Comparison of ENCODE assay signal across 8 cellular contexts in the genomic region with DNA sequence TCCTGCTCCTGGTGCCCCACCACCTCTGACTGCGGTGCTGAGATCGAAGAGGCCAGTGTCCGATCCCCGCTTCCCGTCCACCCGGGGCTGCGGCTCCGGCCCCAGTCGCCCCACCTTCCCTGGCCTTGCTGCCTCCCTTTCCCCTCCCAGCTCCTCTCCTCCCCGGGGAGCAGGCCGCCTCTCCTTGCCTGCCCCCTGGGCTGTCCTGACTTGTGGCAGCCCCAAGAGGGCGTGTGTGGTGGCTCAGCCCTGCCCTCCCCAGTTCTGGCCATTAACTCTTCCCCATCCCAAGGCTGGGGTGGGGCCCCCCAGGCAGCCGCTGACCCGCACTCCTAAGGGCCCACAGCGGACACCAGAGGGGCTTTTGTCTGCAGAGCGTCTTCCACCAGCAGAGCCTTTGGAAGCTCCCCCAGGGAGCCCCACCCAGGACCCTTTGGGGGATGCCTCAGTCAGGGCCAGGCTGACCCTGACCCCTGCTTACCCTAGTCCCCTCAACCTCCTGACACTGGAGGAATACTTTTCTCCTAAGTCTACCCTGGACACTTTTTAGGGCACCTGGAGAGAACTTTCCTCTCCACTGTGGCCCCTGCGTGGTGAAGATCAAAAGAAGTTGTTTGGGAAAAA. TPM values are rescaled to one million over a fixed set of nuclear protein-coding genes. Genes with fewer than 3 reads are reported as not detected.
DNase-seq lines count a peak whose midpoint lies in the region; ATAC-seq, FAIRE-seq and TF ChIP-seq lines count a peak whose summit lies in the region.

No MANE protein-coding gene starts in this region.

- no peak overlapping the region; the same call in 1 of the 2 replicates for H3K9ac ChIP-seq in SU-DHL-6 (ENCODE audit: low read length)
- H3K9ac ChIP-seq in H1 (replicated peaks in 1 of 4; ENCODE audit: extremely low read depth in 1 of 4, low read depth in 3 of 4, low read length in 3 of 4), result no peak overlapping the region
- peak overlapping the region; percentile 47 to 70 for H3K9ac ChIP-seq in mucosa of rectum (ENCODE audit: low read depth in 1 of 2, low read length in 2 of 2)

- H4K20me1 ChIP-seq in SU-DHL-6 (ENCODE audit: low read depth, low read length) (no peaks in the 10 kb centered on the region), H1 (replicated peaks in 1 of 2; ENCODE audit: control insufficient read depth in 1 of 2, insufficient read depth in 2 of 2, low read length in 2 of 2) (peaks cover 1 to 7% of the 10 kb centered on the region in 2 experiments)

- H2BK120ac ChIP-seq in H1 (replicated peaks; ENCODE audit: low read depth, low read length), result no peak overlapping the region

- no peak overlapping the region for H2BK15ac ChIP-seq in H1 (ENCODE audit: low read length)

- H3F3A ChIP-seq in SU-DHL-6 (ENCODE audit: insufficient read depth), result no peaks in the 10 kb centered on the region

- no peak for TF ChIP-seq EP300 in H1 (IDR thresholded peaks at IDR 0.05; ENCODE audit: borderline replicate concordance in 1 of 2, low read depth in 2 of 2, low read length in 2 of 2)

- H3K9me3 ChIP-seq in SU-DHL-6 (ENCODE audit: insufficient read depth, low read length) (no peaks in the 10 kb centered on the region), H1 (ENCODE audit: insufficient read depth in 2 of 2, low read depth in 1 of 2, low read length in 1 of 2) (no peaks in the 10 kb centered on the region), mucosa of rectum (ENCODE audit: control insufficient read depth in 2 of 2, low read length in 2 of 2) (no peaks in the 10 kb centered on the region)

- no peak overlapping the region for H3K14ac ChIP-seq in H1 (ENCODE audit: insufficient read length)

- H3K4me1 ChIP-seq in H1 (replicated peaks in 1 of 4; ENCODE audit: control insufficient read depth in 3 of 4, insufficient read depth in 4 of 4, low read length in 3 of 4), result peaks cover 6 to 34% (median 17%) of the 10 kb centered on the region in 4 experiments
- peaks cover 13 to 16% of the 10 kb centered on the region in 2 donors for H3K4me1 ChIP-seq in mucosa of rectum (ENCODE audit: control insufficient read depth in 2 of 2, insufficient read depth in 2 of 2, low read length in 2 of 2)

- CTCF ChIA-PET in AG04449 (lab: Yijun Ruan, JAX), result interaction anchor here (1.5 to 11.0 kb wide), 5 partner anchors 13 to 124 kb away, joined by 4 to 191 read pairs (median 18); a partner anchor contains a TSS
- CTCF ChIA-PET in H1 (lab: Charles Lee; ENCODE audit: partially characterized antibody), result interaction anchor here (0.6 to 33.7 kb wide), 22 partner anchors 9 to 461 kb away, joined by 3 to 1146 read pairs (median 4); a partner anchor contains a TSS

- no peaks in the 10 kb centered on the region for H3K79me1 ChIP-seq in H1 (ENCODE audit: low read depth, low read length)

- DNase-seq in AG04449 (ENCODE audit: low read depth, low spot score) (no peak), H1 (ENCODE audit: low read depth in 1 of 2, low spot score in 2 of 2) (peak in 1 of 2 experiments; percentile 68), COLO668 (lab: John Stamatoyannopoulos, UW; ENCODE audit: unreplicated experiment) (no peak)
- DNase-seq in effector CD4-positive, alpha-beta T cell, result no peak

- no peak overlapping the region for H3K23ac ChIP-seq in H1 (ENCODE audit: insufficient read length)

- H2BK20ac ChIP-seq in H1 (ENCODE audit: low read length), result no peak overlapping the region

- no peaks in the 10 kb centered on the region for H3K36me3 ChIP-seq in SU-DHL-6 (ENCODE audit: low read length)
- H3K36me3 ChIP-seq in H1 (ENCODE audit: control insufficient read depth in 2 of 4, insufficient read depth in 4 of 4, low read length in 3 of 4), result 0 out of 8 replicates have a peak, but pooled peaks cover 0 to 2% (median 0%) of the 10 kb centered on the region in 4 experiments
- H3K36me3 ChIP-seq in mucosa of rectum (ENCODE audit: control insufficient read depth in 2 of 2, insufficient read depth in 2 of 2, low read length in 2 of 2), result no peaks in the 10 kb centered on the region

- H3K4ac ChIP-seq in H1 (replicated peaks; ENCODE audit: insufficient read length, low read depth, low read length), result no peak overlapping the region

- H2BK5ac ChIP-seq in H1 (ENCODE audit: low read depth, low read length), result no peak overlapping the region

- H2AK5ac ChIP-seq in H1 (ENCODE audit: low read depth, low read length), result no peak overlapping the region

- H4K8ac ChIP-seq in H1 (ENCODE audit: extremely low read depth, insufficient read depth, low read length), result no peak overlapping the region; the same call in 1 of the 2 replicates

- H3K4me2 ChIP-seq in SU-DHL-6 (ENCODE audit: low read depth, low read length, poor library complexity, severe bottlenecking) (peak overlapping the region; percentile 28), H1 (ENCODE audit: insufficient read depth in 1 of 2, low read depth in 2 of 2, low read length in 2 of 2) (peak overlapping the region; percentile 52 to 73)

- H3K18ac ChIP-seq in H1 (ENCODE audit: extremely low read depth, low read length), result no peak overlapping the region; the same call in 1 of the 2 replicates

- no peak overlapping the region for H2AFZ ChIP-seq in SU-DHL-6 (ENCODE audit: low read depth, low read length, severe bottlenecking)
- no peak overlapping the region for H2AFZ ChIP-seq in H1 (ENCODE audit: low read length)

- peaks cover 14% of the 10 kb centered on the region; the same call in 1 of the 2 replicates for H3K23me2 ChIP-seq in H1 (ENCODE audit: low read depth, low read length)

- TF ChIP-seq POLR2A in H1 (IDR thresholded peaks at IDR 0.05; ENCODE audit: control extremely low read depth in 1 of 2, low read depth in 2 of 2, low read length in 2 of 2), result no peak

- H3K27ac ChIP-seq in SU-DHL-6 (ENCODE audit: low read depth, low read length), result no peak overlapping the region
- H3K27ac ChIP-seq in H1 (ENCODE audit: low read depth, low read length), result no peak overlapping the region
- H3K27ac ChIP-seq in mucosa of rectum (ENCODE audit: low read depth in 2 of 2, low read length in 2 of 2), result peak overlapping the region in 1 of 2 donors; percentile 12

- POLR2A ChIA-PET in AG04449 (lab: Yijun Ruan, JAX), result no interaction called here
- POLR2A ChIA-PET in H1 (lab: Charles Lee; ENCODE audit: partially characterized antibody), result interaction anchor here (0.7 to 11.2 kb wide), 11 partner anchors 8 to 167 kb away, joined by 3 to 141 read pairs (median 6); a partner anchor contains a TSS

- TF ChIP-seq CTCF in AG04449 (IDR thresholded peaks at IDR 0.05; ENCODE audit: insufficient read depth, low read length, missing control alignments) (peak; percentile 22), SU-DHL-6 (IDR thresholded peaks at IDR 0.05; ENCODE audit: insufficient read depth, low read length, poor library complexity, severe bottlenecking) (peak; percentile 38), H1 (IDR thresholded peaks at IDR 0.05; ENCODE audit: control extremely low read depth in 1 of 3, insufficient read depth in 1 of 3, low read depth in 1 of 3, low read length in 3 of 3) (peak; percentile 52 to 67 (median 54); a peak in 3 of 4 replicates)

- H3K27me3 ChIP-seq in SU-DHL-6 (ENCODE audit: low read length) (no peaks in the 10 kb centered on the region), H1 (replicated peaks in 1 of 4; ENCODE audit: control insufficient read depth in 3 of 4, extremely low read depth in 1 of 4, insufficient read depth in 3 of 4, low read length in 3 of 4) (peaks cover 0 to 41% (median 29%) of the 10 kb centered on the region in 4 experiments; a peak in 6 of 7 replicates), mucosa of rectum (ENCODE audit: control insufficient read depth in 2 of 2, insufficient read depth in 2 of 2, low read length in 2 of 2) (peaks cover 0 to 6% of the 10 kb centered on the region in 2 donors)

- H3K4me3 ChIP-seq in AG04449 (ENCODE audit: low read depth, low read length), result no peak overlapping the region
- no peak overlapping the region for H3K4me3 ChIP-seq in SU-DHL-6 (ENCODE audit: insufficient read depth, low read length, poor library complexity, severe bottlenecking)
- H3K4me3 ChIP-seq in H1 (ENCODE audit: extremely low read depth in 1 of 4, insufficient read depth in 2 of 4, low read depth in 3 of 4, low read length in 4 of 4), result peak overlapping the region; percentile 19 to 57 (median 35)
- peak overlapping the region; percentile 56 to 63 for H3K4me3 ChIP-seq in mucosa of rectum (ENCODE audit: low read length in 2 of 2)

- whole genome bisulfite sequencing in H1 (ENCODE audit: extremely low coverage in 1 of 2, insufficient coverage in 1 of 2, insufficient read length in 1 of 2, insufficient replicate concordance in 2 of 2, low coverage in 1 of 2, low lambda C conversion rate in 2 of 2, missing lambda C conversion rate in 1 of 2), 2 experiments, result 22% methylated on average over 4 of the region's 17 CpGs; no CpG with 5 or more reads in 1 of the 2 experiments

- H4K5ac ChIP-seq in H1 (ENCODE audit: insufficient read length, low read depth, low read length), result no peak overlapping the region

- H3K79me2 ChIP-seq in SU-DHL-6 (ENCODE audit: insufficient read depth, low read length), result no peaks in the 10 kb centered on the region
- no peaks in the 10 kb centered on the region for H3K79me2 ChIP-seq in H1 (ENCODE audit: control insufficient read depth in 1 of 2, insufficient read depth in 2 of 2, low read length in 2 of 2)

- no peak overlapping the region for H3K56ac ChIP-seq in H1 (replicated peaks; ENCODE audit: insufficient read length, low read depth, low read length)

- FAIRE-seq in H1 (lab: Jason Lieb, UNC), result no peak

- 0 out of 2 replicates have a peak overlapping the region, but pooled peaks have one; percentile 55 for H2BK12ac ChIP-seq in H1 (ENCODE audit: low read depth, low read length)

- ATAC-seq in GM18508 (IDR thresholded peaks at IDR 0.05; ENCODE audit: insufficient read depth, unreplicated experiment), result peak; percentile 32
- peak; percentile 47 for ATAC-seq in HG03025 (IDR thresholded peaks at IDR 0.05; ENCODE audit: low FRiP score, unreplicated experiment)

- H4K91ac ChIP-seq in H1 (replicated peaks; ENCODE audit: insufficient read length, low read length), result no peak overlapping the region

- no peaks in the 10 kb centered on the region for H3K9me2 ChIP-seq in SU-DHL-6 (replicated peaks; ENCODE audit: insufficient read depth, low read length)

- TF ChIP-seq RAD21 in H1 (IDR thresholded peaks at IDR 0.05 in 1 of 2, conservative IDR thresholded peaks at IDR 0.05 in 1 of 2; ENCODE audit: low read depth in 2 of 2, low read length in 2 of 2), result peak in 1 of 2 experiments; percentile 23; a peak in 1 of 4 replicates

RNA-seq across cellular contexts. Expression of a gene that starts 16.7 kb away (rescaled TPM):
- 23.7 and 24.4 TPM in 2 replicates for total RNA-seq in H1 (2021; fragmentation: NEBNext Ultra II Directional; extraction: Animal tissue kit (Norgen Biotek cat#: 25700))
- polyA plus RNA-seq in H1 (2011; rRNA removed), result 11.4 and 17.3 TPM in 2 replicates
- polyA plus RNA-seq in H1 (2011; cell fraction: cytosol; rRNA removed), result 4.4 TPM
- 11.2 TPM for polyA plus RNA-seq in H1 (2011; cell fraction: nucleus; rRNA removed)
- 13.1 to 33.1 TPM (median 28.5 TPM) in 4 replicates for polyA plus RNA-seq in H1 (2012, experiment 1 of 2)
- polyA plus RNA-seq in H1 (2012, experiment 2 of 2), result 15.1 TPM
- polyA plus RNA-seq in H1 (2013, experiment 1 of 2), result 25.6 TPM
- 28.8 TPM for polyA plus RNA-seq in H1 (2013, experiment 2 of 2)
- 3.2 and 3.9 TPM in 2 replicates for polyA minus RNA-seq in H1 (2011; rRNA and poly(A)+ RNA removed)
- polyA minus RNA-seq in H1 (2011; cell fraction: cytosol; rRNA and poly(A)+ RNA removed), result 16.0 TPM
- 12.4 TPM for polyA minus RNA-seq in H1 (2011; cell fraction: nucleus; rRNA and poly(A)+ RNA removed)

RNA-seq across cellular contexts. Expression of a gene that starts 38.5 kb away (rescaled TPM):
- total RNA-seq in H1 (2021; fragmentation: NEBNext Ultra II Directional; extraction: Animal tissue kit (Norgen Biotek cat#: 25700)), result 30.1 and 34.5 TPM in 2 replicates
- 58.0 and 79.5 TPM in 2 replicates for polyA plus RNA-seq in H1 (2011; rRNA removed)
- polyA plus RNA-seq in H1 (2011; cell fraction: cytosol; rRNA removed), result 51.3 TPM
- polyA plus RNA-seq in H1 (2011; cell fraction: nucleus; rRNA removed), result 92.4 TPM
- polyA plus RNA-seq in H1 (2012, experiment 1 of 2), result 27.7 to 39.6 TPM (median 34.4 TPM) in 4 replicates
- 34.6 TPM for polyA plus RNA-seq in H1 (2012, experiment 2 of 2)
- 25.5 TPM for polyA plus RNA-seq in H1 (2013, experiment 1 of 2)
- 27.2 TPM for polyA plus RNA-seq in H1 (2013, experiment 2 of 2)
- 54.4 and 66.2 TPM in 2 replicates for polyA minus RNA-seq in H1 (2011; rRNA and poly(A)+ RNA removed)
- 27.5 TPM for polyA minus RNA-seq in H1 (2011; cell fraction: cytosol; rRNA and poly(A)+ RNA removed)
- polyA minus RNA-seq in H1 (2011; cell fraction: nucleus; rRNA and poly(A)+ RNA removed), result 36.7 TPM

RNA-seq across cellular contexts. Expression of a gene that starts 50.1 kb away (rescaled TPM):
- total RNA-seq in H1 (2021; fragmentation: NEBNext Ultra II Directional; extraction: Animal tissue kit (Norgen Biotek cat#: 25700)), result 31.8 and 32.5 TPM in 2 replicates
- 61.1 and 67.8 TPM in 2 replicates for polyA plus RNA-seq in H1 (2011; rRNA removed)
- polyA plus RNA-seq in H1 (2011; cell fraction: cytosol; rRNA removed), result 38.7 TPM
- 34.0 TPM for polyA plus RNA-seq in H1 (2011; cell fraction: nucleus; rRNA removed)
- polyA plus RNA-seq in H1 (2012, experiment 1 of 2), result 26.9 to 34.2 TPM (median 30.5 TPM) in 4 replicates
- 26.5 TPM for polyA plus RNA-seq in H1 (2012, experiment 2 of 2)
- polyA plus RNA-seq in H1 (2013, experiment 1 of 2), result 40.8 TPM
- polyA plus RNA-seq in H1 (2013, experiment 2 of 2), result 41.0 TPM
- polyA minus RNA-seq in H1 (2011; rRNA and poly(A)+ RNA removed), result 56.9 and 59.9 TPM in 2 replicates
- polyA minus RNA-seq in H1 (2011; cell fraction: cytosol; rRNA and poly(A)+ RNA removed), result 17.5 TPM
- 26.8 TPM for polyA minus RNA-seq in H1 (2011; cell fraction: nucleus; rRNA and poly(A)+ RNA removed)

RNA-seq across cellular contexts. Expression of a gene that starts 53.6 kb away (rescaled TPM):
- 109 and 117 TPM in 2 replicates for total RNA-seq in H1 (2021; fragmentation: NEBNext Ultra II Directional; extraction: Animal tissue kit (Norgen Biotek cat#: 25700))
- polyA plus RNA-seq in H1 (2011; rRNA removed), result 208 and 227 TPM in 2 replicates
- polyA plus RNA-seq in H1 (2011; cell fraction: cytosol; rRNA removed), result 230 TPM
- 119 TPM for polyA plus RNA-seq in H1 (2011; cell fraction: nucleus; rRNA removed)
- polyA plus RNA-seq in H1 (2012, experiment 1 of 2), result 158 to 185 TPM (median 175 TPM) in 4 replicates
- 187 TPM for polyA plus RNA-seq in H1 (2012, experiment 2 of 2)
- 152 TPM for polyA plus RNA-seq in H1 (2013, experiment 1 of 2)
- polyA plus RNA-seq in H1 (2013, experiment 2 of 2), result 158 TPM
- polyA minus RNA-seq in H1 (2011; rRNA and poly(A)+ RNA removed), result 71.3 and 73.7 TPM in 2 replicates
- 25.8 TPM for polyA minus RNA-seq in H1 (2011; cell fraction: cytosol; rRNA and poly(A)+ RNA removed)
- polyA minus RNA-seq in H1 (2011; cell fraction: nucleus; rRNA and poly(A)+ RNA removed), result 40.7 TPM

Comparison
In these comparisons a context has a peak if more than half of its experiments do, and no peak if none do; other contexts are left out.
1. H3K4me3 ChIP-seq: peak in H1 (4 of 4) and mucosa of rectum (2 of 2); none in AG04449 (single experiment) and SU-DHL-6 (single experiment).
2. H3K9ac ChIP-seq: peak in mucosa of rectum (2 of 2); none in SU-DHL-6 (single experiment) and H1 (0 of 4).
3. Peak in every context shown above with its lines, with median percentiles within 50 percentile points of each other: CTCF ChIP-seq.